26 cellular contexts compared by ENCODE assay signal in genomic region chr3:36178018-36178417, GRCh38.
"Had no signal": no experiment of that assay in that cellular context is flagged by ENCODE, and none has a peak within 500 bp of the region (broad histone marks: within the 10 kb centered on the region; RNA-seq: fewer than 3 reads in every experiment).

No MANE protein-coding gene starts in this region.

- H3K9me3 ChIP-seq: colonic mucosa, gastroesophageal sphincter, heart left ventricle, left lung, prostate gland, right atrium auricular region, sigmoid colon, testis, tibial artery had no signal

- H3K27me3 ChIP-seq: colonic mucosa, foreskin keratinocyte, gastroesophageal sphincter, heart left ventricle, hepatocyte, left lung, neural progenitor cell, right atrium auricular region, sigmoid colon, testis, tibial artery had no signal

- H3K79me2 ChIP-seq: hepatocyte had no signal

- H3K4me2 ChIP-seq: hepatocyte had no signal

- H3K4me3 ChIP-seq: colonic mucosa, gastroesophageal sphincter, heart left ventricle, hepatocyte, left lung, neural progenitor cell, prostate gland, right atrium auricular region, sigmoid colon, testis, tibial artery had no signal

- H3K9ac ChIP-seq: neural progenitor cell had no signal

- H3K36me3 ChIP-seq: colonic mucosa, gastroesophageal sphincter, heart left ventricle, left lung, neural progenitor cell, prostate gland, right atrium auricular region, sigmoid colon, tibial artery had no signal

- H3K4me1 ChIP-seq: colonic mucosa, foreskin keratinocyte, gastroesophageal sphincter, heart left ventricle, left lung, prostate gland, right atrium auricular region, sigmoid colon, testis, tibial artery had no signal

- ATAC-seq: esophagus mucosa; foreskin keratinocyte; gastroesophageal sphincter; heart left ventricle; left lung; naive thymus-derived CD4-positive, alpha-beta T cell; stimulated activated memory B cell treated with anti-CD40 and anti-IgM and Interleukin-4, amounts not matched to agents 10 μg/mL and 1 μg/mL and 100 μg/mL, for 72 hours; stimulated activated naive CD8-positive, alpha-beta T cell treated with anti-CD3 and anti-CD28 coated beads, Interleukin-15, Interleukin-2, amounts not matched to agents 100 U/mL and 50 U/mL, for 24 hours had no signal

- H2AFZ ChIP-seq: hepatocyte, neural progenitor cell had no signal

- H3K27ac ChIP-seq: colonic mucosa, epithelial cell of prostate, foreskin keratinocyte, gastroesophageal sphincter, heart left ventricle, hepatocyte, left lung, neural progenitor cell, prostate gland, right atrium auricular region, sigmoid colon, testis, tibial artery had no signal

- DNase-seq: colonic mucosa; effector CD8-positive, alpha-beta T cell; endodermal cell; foreskin keratinocyte; heart left ventricle; kidney; left lung; mesendoderm; midbrain; naive thymus-derived CD4-positive, alpha-beta T cell; nucleus accumbens; sigmoid colon; stimulated activated CD4-positive, alpha-beta T cell treated with anti-CD3 and anti-CD28 coated beads, Interleukin-2, amount 100 ng/mL, for 24 hours; stimulated activated CD4-positive, alpha-beta T cell treated with anti-CD3 and anti-CD28 coated beads, Interleukin-4, amount 100 ng/mL, for 24 hours; stimulated activated naive CD8-positive, alpha-beta T cell treated with anti-CD3 and anti-CD28 coated beads, Interleukin-15, Interleukin-2, amounts not matched to agents 100 U/mL and 50 U/mL, for 24 hours; substantia nigra; testis; tibial artery had no signal
